ENCODE assay signal across 25 cellular contexts in the genomic region with DNA sequence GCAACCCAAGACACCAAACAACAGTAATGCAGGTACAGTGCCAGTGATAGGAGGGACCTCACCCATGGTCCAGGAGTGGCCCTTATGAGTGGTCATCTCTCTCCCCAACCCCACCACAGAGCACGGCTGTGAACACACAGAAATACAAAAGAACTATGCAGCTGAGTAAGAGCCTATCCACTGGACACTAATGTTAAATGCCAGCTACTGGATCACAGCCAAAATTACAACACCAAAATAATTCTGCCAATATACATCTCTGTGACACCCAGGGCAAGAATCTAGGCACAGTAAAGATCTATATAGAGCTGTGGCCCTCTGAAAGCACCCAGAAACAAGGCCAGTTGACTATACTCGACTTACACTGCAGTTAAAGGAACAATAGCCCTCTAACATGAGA. TPM values are rescaled to one million over a fixed set of nuclear protein-coding genes. Genes with fewer than 3 reads are reported as not detected.
"Had no signal": no experiment of that assay in that cellular context is flagged by ENCODE, and none has a peak within 500 bp of the region (broad histone marks: within the 10 kb centered on the region; RNA-seq: fewer than 3 reads in every experiment).

No MANE protein-coding gene starts in this region.

- H3K27ac ChIP-seq: heart right ventricle, neural progenitor cell, prostate gland, tibial nerve had no signal

- H3K27me3 ChIP-seq: heart right ventricle, neural progenitor cell, tibial nerve had no signal

- FAIRE-seq: keratinocyte had no signal

- H2AFZ ChIP-seq: neural progenitor cell had no signal

- ATAC-seq: activated T-cell treated with anti-CD3 and anti-CD28 coated beads, Interleukin-2, amount 50 U/mL, for 72 hours; esophagus mucosa; left colon; mucosa of descending colon; right cardiac atrium; stimulated activated naive CD8-positive, alpha-beta T cell treated with anti-CD3 and anti-CD28 coated beads, Interleukin-15, amount 100 ng/mL, for 72 hours had no signal

- DNase-seq: activated CD4-positive, alpha-beta memory T cell treated with anti-CD3 and anti-CD28 coated beads, Interleukin-2, amount 10 ng/mL, durations not matched to agents 7 days and 5 days; activated CD4-positive, alpha-beta T cell treated with anti-CD3 and anti-CD28 coated beads, Interleukin-2, amount 10 ng/mL, durations not matched to agents 24 days and 14 days; activated effector memory CD4-positive, alpha-beta T cell treated with Interleukin-2 at 50 U/mL for 16 hours; activated naive CD4-positive, alpha-beta T cell treated with anti-CD3 and anti-CD28 coated beads for 36 hours; activated naive CD8-positive, alpha-beta T cell treated with anti-CD3 and anti-CD28 coated beads, Interleukin-2, amount 10 ng/mL, durations not matched to agents 7 days and 5 days; activated T-cell treated with anti-CD3 and anti-CD28 coated beads, Interleukin-2, amount 50 U/mL, for 72 hours; amniotic stem cell; effector memory CD4-positive, alpha-beta T cell; heart right ventricle; left colon; mucosa of descending colon; naive B cell; right cardiac atrium; stimulated activated CD4-positive, alpha-beta T cell treated with anti-CD3 and anti-CD28 coated beads, Interleukin-12 subunit alpha, Interleukin-12 subunit beta, amount 100 ng/mL, for 4 hours; stimulated activated naive CD8-positive, alpha-beta T cell treated with anti-CD3 and anti-CD28 coated beads, Interleukin-15, amount 100 ng/mL, for 72 hours had no signal

- H3K4me1 ChIP-seq: heart right ventricle, prostate gland, tibial nerve had no signal

- H3K9me3 ChIP-seq: mucosa of descending colon, prostate gland had no signal

- H3K4me3 ChIP-seq: heart right ventricle, mucosa of descending colon, neural progenitor cell, prostate gland, tibial nerve had no signal

- H3K36me3 ChIP-seq: neural progenitor cell, prostate gland had no signal

- H3K9ac ChIP-seq: neural progenitor cell had no signal

- H3K4me2 ChIP-seq: neural progenitor cell had no signal

RNA-seq across cellular contexts. Expression of a gene that starts 22.8 kb away (rescaled TPM):
- total RNA-seq: activated CD4-positive, alpha-beta T cell treated with anti-CD3 and anti-CD28 coated beads, Interleukin-2, amount 10 ng/mL, durations not matched to agents 24 days and 14 days; activated naive CD4-positive, alpha-beta T cell treated with anti-CD3 and anti-CD28 coated beads for 36 hours; cardiac septum; dermis microvascular lymphatic vessel endothelial cell; esophagus mucosa; fibroblast of villous mesenchyme; osteoblast; prostate gland; skeletal muscle tissue had no signal
